ENCODE assay signal across 8 cellular contexts in the genomic region with DNA sequence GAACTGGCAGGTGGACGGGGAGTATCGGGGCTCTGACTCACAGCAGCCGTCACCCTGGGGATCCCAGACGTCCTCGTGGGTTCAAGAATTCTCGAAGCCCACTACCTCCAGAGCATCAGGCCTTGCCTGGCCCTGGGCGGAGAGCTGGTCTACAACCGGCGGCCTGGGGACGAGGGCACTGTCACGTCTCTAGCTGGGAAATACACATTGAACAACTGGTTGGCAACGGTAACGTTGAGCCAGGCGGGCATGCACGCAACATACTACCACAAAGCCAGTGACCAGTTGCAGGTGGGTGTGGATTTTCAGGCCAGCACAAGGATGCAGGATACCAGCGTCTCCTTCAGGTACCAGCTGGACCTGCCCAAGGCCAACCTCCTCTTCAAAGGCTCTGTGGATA.
DNase-seq lines count a peak whose midpoint lies in the region; ATAC-seq and TF ChIP-seq lines count a peak whose summit lies in the region.
"Not testable (repeated sequence)": the region's sequence is repeated elsewhere in the genome, so short reads cannot be mapped to it uniquely, and the experiment has no call there.

No MANE protein-coding gene starts in this region.

- not testable (repeated sequence) for H3K4me3 Mint-ChIP-seq in activated CD8-positive, alpha-beta T cell treated with anti-CD3 and anti-CD28 coated beads for 36 hours

- CTCF ChIA-PET in activated CD8-positive, alpha-beta T cell treated with anti-CD3 and anti-CD28 coated beads for 36 hours (lab: Charles Lee), result not testable (repeated sequence)

- not testable (repeated sequence) for H3K36me3 ChIP-seq in breast epithelium, upper lobe of left lung

- intact Hi-C loops in activated CD8-positive, alpha-beta T cell treated with anti-CD3 and anti-CD28 coated beads for 36 hours (cut with micrococcal nuclease); breast epithelium (cut with DNase I; ENCODE audit: low total_unique reads); cardiac septum (cut with DNase I); sciatic nerve (cut with DNase I): not testable (repeated sequence)

- H3K4me3 ChIP-seq in breast epithelium, upper lobe of left lung: not testable (repeated sequence)

- not testable (repeated sequence) for H3K27me3 Mint-ChIP-seq in activated CD8-positive, alpha-beta T cell treated with anti-CD3 and anti-CD28 coated beads for 36 hours

- not testable (repeated sequence) for H3K9me3 ChIP-seq in breast epithelium, upper lobe of left lung

- H3K27ac ChIP-seq in breast epithelium, upper lobe of left lung: not testable (repeated sequence)

- H3K27ac Mint-ChIP-seq in activated CD8-positive, alpha-beta T cell treated with anti-CD3 and anti-CD28 coated beads for 36 hours, result not testable (repeated sequence)

- POLR2A ChIA-PET in activated CD8-positive, alpha-beta T cell treated with anti-CD3 and anti-CD28 coated beads for 36 hours (lab: Charles Lee), result not testable (repeated sequence)

- H3K27me3 ChIP-seq in breast epithelium, upper lobe of left lung: not testable (repeated sequence)

- TF ChIP-seq POLR2A in breast epithelium (IDR thresholded peaks at IDR 0.05); upper lobe of left lung (IDR thresholded peaks at IDR 0.05): not testable (repeated sequence)

- H3K36me3 Mint-ChIP-seq in activated CD8-positive, alpha-beta T cell treated with anti-CD3 and anti-CD28 coated beads for 36 hours (ENCODE audit: low read depth), result not testable (repeated sequence)

- TF ChIP-seq CTCF in activated CD8-positive, alpha-beta T cell treated with anti-CD3 and anti-CD28 coated beads for 36 hours (IDR thresholded peaks at IDR 0.05); breast epithelium (IDR thresholded peaks at IDR 0.05); omental fat pad (IDR thresholded peaks at IDR 0.05); upper lobe of left lung (IDR thresholded peaks at IDR 0.05): not testable (repeated sequence)

- H3K4me1 ChIP-seq in breast epithelium, upper lobe of left lung: not testable (repeated sequence)

- H3K4me1 Mint-ChIP-seq in activated CD8-positive, alpha-beta T cell treated with anti-CD3 and anti-CD28 coated beads for 36 hours (ENCODE audit: low read depth), result not testable (repeated sequence)

- ATAC-seq in activated CD8-positive, alpha-beta T cell treated with anti-CD3 and anti-CD28 coated beads for 36 hours; left lobe of liver; omental fat pad (ENCODE audit: low FRiP score); sciatic nerve: not testable (repeated sequence)
- peak; percentile 38 to 75 for ATAC-seq in upper lobe of left lung (ENCODE audit: low FRiP score in 2 of 2)

- not testable (repeated sequence) for TF ChIP-seq EP300 in upper lobe of left lung (IDR thresholded peaks at IDR 0.05)

- DNase-seq in H4 (ENCODE audit: low spot score) (peak; percentile 2), breast epithelium (ENCODE audit: low spot score in 2 of 2) (peak; percentile 15 to 46), cardiac septum (ENCODE audit: low spot score) (peak; percentile 58), left lobe of liver (ENCODE audit: low spot score) (peak; percentile 49), omental fat pad (ENCODE audit: low spot score) (peak; percentile 24), sciatic nerve (ENCODE audit: low spot score) (peak; percentile 51), upper lobe of left lung (peak; percentile 19 to 57)
- DNase-seq in activated CD8-positive, alpha-beta T cell treated with anti-CD3 and anti-CD28 coated beads for 36 hours, result peak; percentile 0

- WGBS in upper lobe of left lung, 2 donors, result 90 to 91% methylated on average over 8 to 11 of the region's 16 CpGs

- not testable (repeated sequence) for H3K9me3 Mint-ChIP-seq in activated CD8-positive, alpha-beta T cell treated with anti-CD3 and anti-CD28 coated beads for 36 hours

Comparison
In these comparisons a context has a peak if more than half of its experiments do, and no peak if none do; other contexts are left out.
1. DNase-seq: peak in every context shown above with its lines; median percentile 58 in cardiac septum; 51 in sciatic nerve; 49 in left lobe of liver; 38 in upper lobe of left lung; 30 in breast epithelium; 24 in omental fat pad; 2 in H4; 0 in activated CD8-positive, alpha-beta T cell treated with anti-CD3 and anti-CD28 coated beads for 36 hours.